Comparison of ENCODE assay signal across 8 cellular contexts in the genomic region with DNA sequence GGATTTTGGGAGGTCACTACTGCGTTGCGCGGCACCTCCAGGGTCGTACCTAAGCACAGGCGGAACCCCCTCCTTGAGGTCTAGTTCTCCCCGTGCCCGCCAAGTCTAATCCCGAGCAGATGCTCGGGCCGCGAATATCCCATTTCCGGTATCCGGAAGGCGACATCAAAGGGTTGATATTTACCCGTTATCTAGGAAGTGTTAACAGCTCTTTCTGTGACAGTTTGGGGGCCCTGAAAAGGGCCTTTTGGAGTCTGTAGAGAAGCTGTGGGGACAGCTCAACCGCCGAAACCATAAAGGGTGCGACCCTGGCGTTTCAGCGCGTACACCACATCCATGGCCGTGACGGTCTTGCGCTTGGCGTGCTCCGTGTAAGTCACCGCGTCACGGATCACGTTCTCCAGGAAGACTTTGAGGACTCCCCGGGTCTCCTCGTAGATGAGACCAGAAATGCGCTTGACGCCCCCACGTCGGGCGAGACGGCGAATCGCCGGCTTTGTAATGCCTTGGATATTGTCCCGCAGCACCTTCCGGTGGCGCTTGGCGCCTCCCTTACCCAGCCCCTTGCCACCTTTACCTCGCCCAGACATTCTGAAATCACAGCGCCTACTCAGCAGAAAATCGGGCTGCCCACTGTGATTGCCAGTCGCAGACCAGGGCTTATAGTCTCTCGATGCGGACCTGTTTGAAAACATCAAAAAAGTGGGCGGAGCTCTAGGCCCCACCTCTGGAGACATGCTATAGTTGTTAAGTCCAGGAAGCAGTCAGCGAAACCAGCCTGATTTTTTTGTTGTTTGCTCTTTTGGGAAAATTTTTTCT.
DNase-seq lines count a peak whose midpoint lies in the region; ATAC-seq and TF ChIP-seq lines count a peak whose summit lies in the region.

No MANE protein-coding gene starts in this region.

- ATAC-seq in GM19035 (IDR thresholded peaks at IDR 0.05; ENCODE audit: unreplicated experiment), result peak; percentile 19
- ATAC-seq in HG03378 (IDR thresholded peaks at IDR 0.05; ENCODE audit: unreplicated experiment), result peak; percentile 26

- DNase-seq in AG09309 (ENCODE audit: low read depth), result peak; percentile 81
- peak; percentile 88 for DNase-seq in NCI-H510A treated with DMSO at 0.1 percent for 48 hours (lab: John Stamatoyannopoulos, UW)
- DNase-seq in activated CD4-positive, alpha-beta T cell treated with anti-CD3 and anti-CD28 coated beads for 48 hours, result peak; percentile 96
- peak; percentile 91 for DNase-seq in dedifferentiated amniotic fluid mesenchymal stem cell (ENCODE audit: extremely low spot score)
- DNase-seq in left kidney (ENCODE audit: low read depth, low spot score), result peak; percentile 97
- peak; percentile 95 for DNase-seq in stimulated activated CD4-positive, alpha-beta T cell treated with anti-CD3 and anti-CD28 coated beads, Interleukin-1b, Interleukin-23, amount 100 ng/mL, for 48 hours

- H3K4me3 ChIP-seq in AG09309 (ENCODE audit: control insufficient read depth, low read depth, low read length), result peak overlapping the region; percentile 92

- TF ChIP-seq CTCF in AG09309 (IDR thresholded peaks at IDR 0.05; ENCODE audit: control insufficient read depth, insufficient read depth, low read depth, low read length, missing control alignments), result no peak

Comparison
In these comparisons a context has a peak if more than half of its experiments do, and no peak if none do; other contexts are left out.
1. Peak in every context shown above with its lines: DNase-seq, ATAC-seq and H3K4me3 ChIP-seq.